In genomic region chr6:117783280-117783679, GRCh38 we compare ENCODE assay signal across 16 cellular contexts.
DNase-seq lines count a peak whose midpoint lies in the region; ATAC-seq and TF ChIP-seq lines count a peak whose summit lies in the region.
"Had no signal": no experiment of that assay in that cellular context is flagged by ENCODE, and none has a peak within 500 bp of the region (broad histone marks: within the 10 kb centered on the region; RNA-seq: fewer than 3 reads in every experiment).

No MANE protein-coding gene starts in this region.

- peaks cover 4% of the 10 kb centered on the region; the same call in 1 of the 2 replicates for H3K9me3 Mint-ChIP-seq in WTC11
- no peaks in the 10 kb centered on the region for H3K9me3 Mint-ChIP-seq in activated CD4-positive, alpha-beta T cell treated with anti-CD3 and anti-CD28 coated beads, Interleukin-2, amount 10 ng/mL, durations not matched to agents 7 days and 5 days

- DNase-seq in DMS 273 (lab: John Stamatoyannopoulos, UW; ENCODE audit: unreplicated experiment) (peak; percentile 24), DMS 273 treated with DMSO at 0.1 percent for 48 hours (lab: John Stamatoyannopoulos, UW) (no peak), WTC11 (ENCODE audit: low spot score) (no peak), medulla oblongata (ENCODE audit: extremely low spot score) (peak; percentile 33), pons (ENCODE audit: low spot score) (peak; percentile 24), RPMI8226 (no peak)
- DNase-seq in activated CD4-positive, alpha-beta T cell treated with anti-CD3 and anti-CD28 coated beads, Interleukin-2, amount 10 ng/mL, durations not matched to agents 7 days and 5 days: no peak
- no peak for DNase-seq in activated CD8-positive, alpha-beta memory T cell treated with anti-CD3 and anti-CD28 coated beads for 24 hours
- DNase-seq: AML-193, MV-4-11, NCI-H187, NCI-H2107, NCI-H226, PC-9, SJCRH30 had no signal

- H3K36me3 Mint-ChIP-seq in WTC11: no peaks in the 10 kb centered on the region
- H3K36me3 Mint-ChIP-seq in activated CD4-positive, alpha-beta T cell treated with anti-CD3 and anti-CD28 coated beads, Interleukin-2, amount 10 ng/mL, durations not matched to agents 7 days and 5 days (ENCODE audit: low read depth): no peaks in the 10 kb centered on the region
- H3K36me3 Mint-ChIP-seq: CD14-positive monocyte had no signal

- no peak for TF ChIP-seq CTCF in WTC11 (IDR thresholded peaks at IDR 0.05)

- peak; percentile 30 for ATAC-seq in WTC11

- no peaks in the 10 kb centered on the region for H3K27me3 Mint-ChIP-seq in WTC11 (ENCODE audit: low read depth)
- peaks cover 2% of the 10 kb centered on the region for H3K27me3 Mint-ChIP-seq in activated CD4-positive, alpha-beta T cell treated with anti-CD3 and anti-CD28 coated beads, Interleukin-2, amount 10 ng/mL, durations not matched to agents 7 days and 5 days

- H3K4me1 Mint-ChIP-seq in WTC11: peaks cover under 1% of the 10 kb centered on the region; the same call in 1 of the 2 replicates
- H3K4me1 Mint-ChIP-seq in activated CD4-positive, alpha-beta T cell treated with anti-CD3 and anti-CD28 coated beads, Interleukin-2, amount 10 ng/mL, durations not matched to agents 7 days and 5 days: no peaks in the 10 kb centered on the region
- H3K4me1 Mint-ChIP-seq: CD14-positive monocyte had no signal

- CTCF ChIA-PET in WTC11 (lab: Charles Lee): no interaction called here
- CTCF ChIA-PET in activated CD4-positive, alpha-beta T cell treated with anti-CD3 and anti-CD28 coated beads, Interleukin-2, amount 10 ng/mL, durations not matched to agents 7 days and 5 days (lab: Charles Lee): interaction anchor here (0.6 to 0.7 kb wide), 2 partner anchors 383 to 439 kb away, joined by 3 to 5 read pairs; no protein-coding TSS in a partner anchor

- no peak overlapping the region for H3K4me3 Mint-ChIP-seq in WTC11
- no peak overlapping the region for H3K4me3 Mint-ChIP-seq in activated CD4-positive, alpha-beta T cell treated with anti-CD3 and anti-CD28 coated beads, Interleukin-2, amount 10 ng/mL, durations not matched to agents 7 days and 5 days
- H3K4me3 Mint-ChIP-seq: CD14-positive monocyte had no signal

- POLR2A ChIA-PET in WTC11 (lab: Charles Lee): interaction anchor here (0.7 kb wide), 1 partner anchor 269 kb away, joined by 4 read pairs; no protein-coding TSS in a partner anchor
- POLR2A ChIA-PET in activated CD4-positive, alpha-beta T cell treated with anti-CD3 and anti-CD28 coated beads, Interleukin-2, amount 10 ng/mL, durations not matched to agents 7 days and 5 days (lab: Charles Lee): no interaction called here

- H3K27ac Mint-ChIP-seq in WTC11: no peak overlapping the region
- H3K27ac Mint-ChIP-seq in activated CD4-positive, alpha-beta T cell treated with anti-CD3 and anti-CD28 coated beads, Interleukin-2, amount 10 ng/mL, durations not matched to agents 7 days and 5 days: no peak overlapping the region
- H3K27ac Mint-ChIP-seq: CD14-positive monocyte had no signal

TF ChIP-seq in WTC11, 78 proteins besides CTCF, POLR2A, EP300 and RAD21:
- TF ChIP-seq GABPB1 (CRISPR knock-in tag; IDR thresholded peaks at IDR 0.05) (0 out of 2 replicates have a peak, but pooled peaks have one; percentile 17), NR3C1 (CRISPR knock-in tag; conservative IDR thresholded peaks at IDR 0.05; ENCODE audit: low read depth) (no peak), ATF2 (CRISPR knock-in tag; IDR thresholded peaks at IDR 0.05; ENCODE audit: borderline replicate concordance, low read depth) (no peak)
- TF ChIP-seq, protein P1, sequence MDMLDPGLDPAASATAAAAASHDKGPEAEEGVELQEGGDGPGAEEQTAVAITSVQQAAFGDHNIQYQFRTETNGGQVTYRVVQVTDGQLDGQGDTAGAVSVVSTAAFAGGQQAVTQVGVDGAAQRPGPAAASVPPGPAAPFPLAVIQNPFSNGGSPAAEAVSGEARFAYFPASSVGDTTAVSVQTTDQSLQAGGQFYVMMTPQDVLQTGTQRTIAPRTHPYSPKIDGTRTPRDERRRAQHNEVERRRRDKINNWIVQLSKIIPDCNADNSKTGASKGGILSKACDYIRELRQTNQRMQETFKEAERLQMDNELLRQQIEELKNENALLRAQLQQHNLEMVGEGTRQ (CRISPR knock-in tag; IDR thresholded peaks at IDR 0.05): no peak

Comparison
In these comparisons a context has a peak if more than half of its experiments do, and no peak if none do; other contexts are left out.
1. DNase-seq: peak in DMS 273 (single experiment), medulla oblongata (single experiment) and pons (single experiment); none in DMS 273 treated with DMSO at 0.1 percent for 48 hours (single experiment), WTC11 (single experiment), activated CD4-positive, alpha-beta T cell treated with anti-CD3 and anti-CD28 coated beads, Interleukin-2, amount 10 ng/mL, durations not matched to agents 7 days and 5 days (single experiment), activated CD8-positive, alpha-beta memory T cell treated with anti-CD3 and anti-CD28 coated beads for 24 hours (single experiment) and RPMI8226 (single experiment).